Comparison of ENCODE assay signal across 10 cellular contexts in the genomic region with DNA sequence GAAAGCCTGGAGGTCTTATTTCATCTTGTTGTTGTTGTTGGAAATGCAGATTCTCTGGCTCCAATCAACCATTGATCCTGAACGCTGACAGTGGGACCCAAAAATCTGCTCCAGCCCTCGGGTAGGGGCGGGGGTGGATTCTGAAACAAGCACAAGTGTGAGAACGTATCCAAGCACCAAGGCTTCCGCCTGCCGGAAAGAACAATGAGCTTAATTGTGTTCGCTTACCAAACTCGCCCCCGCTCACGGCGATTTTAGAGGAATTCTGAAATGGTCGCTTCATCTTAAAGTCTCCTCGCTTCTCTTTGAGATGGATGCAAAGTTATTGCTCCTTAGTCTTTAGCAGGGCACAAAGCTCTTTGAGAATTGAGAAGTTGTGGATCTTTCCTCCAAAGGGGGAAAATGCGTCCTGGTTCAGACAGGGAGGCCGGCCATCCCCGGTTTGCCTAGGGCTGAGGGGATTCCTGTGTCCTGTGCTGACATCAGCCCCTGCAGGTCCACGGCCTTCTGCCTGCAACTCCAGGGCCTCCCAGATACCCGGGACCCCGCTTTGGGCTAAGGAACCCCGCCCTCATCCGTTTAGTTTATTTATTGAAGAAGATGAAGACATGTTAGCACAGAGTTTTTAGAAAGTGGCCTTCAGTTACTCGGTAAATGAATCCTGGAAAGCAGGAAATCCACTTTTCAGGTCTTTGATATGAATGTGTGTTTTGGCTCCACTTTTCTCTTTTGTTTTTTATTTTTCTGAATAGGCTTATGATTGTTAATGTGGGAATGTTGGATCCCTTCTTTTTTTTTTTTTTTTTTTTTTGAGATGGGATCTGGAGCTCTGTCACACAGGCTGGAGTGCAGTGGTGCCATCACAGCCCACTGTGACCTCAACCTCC.
DNase-seq lines count a peak whose midpoint lies in the region; ATAC-seq and TF ChIP-seq lines count a peak whose summit lies in the region.
"Had no signal": no experiment of that assay in that cellular context is flagged by ENCODE, and none has a peak within 500 bp of the region (broad histone marks: within the 10 kb centered on the region; RNA-seq: fewer than 3 reads in every experiment).

No MANE protein-coding gene starts in this region.

- H3K27me3 ChIP-seq in body of pancreas (no peaks in the 10 kb centered on the region), left ventricle myocardium inferior (ENCODE audit: low read depth) (peaks cover 21% of the 10 kb centered on the region), parathyroid adenoma (ENCODE audit: control insufficient read depth, insufficient read depth, low read length) (no peaks in the 10 kb centered on the region), upper lobe of left lung (no peaks in the 10 kb centered on the region)

- no peak for TF ChIP-seq EP300 in upper lobe of left lung (IDR thresholded peaks at IDR 0.05)

- H2AFZ ChIP-seq in parathyroid adenoma: peak overlapping the region; percentile 16

- H3K79me2 ChIP-seq in parathyroid adenoma: no peaks in the 10 kb centered on the region

- TF ChIP-seq CTCF in body of pancreas (IDR thresholded peaks at IDR 0.05): no peak
- no peak for TF ChIP-seq CTCF in left ventricle myocardium inferior (IDR thresholded peaks at IDR 0.05; ENCODE audit: borderline replicate concordance)
- no peak for TF ChIP-seq CTCF in parathyroid adenoma (IDR thresholded peaks at IDR 0.05)
- no peak for TF ChIP-seq CTCF in upper lobe of left lung (IDR thresholded peaks at IDR 0.05)

- no peak overlapping the region for H3K4me3 ChIP-seq in body of pancreas
- peak overlapping the region; percentile 21 for H3K4me3 ChIP-seq in left ventricle myocardium inferior
- H3K4me3 ChIP-seq in parathyroid adenoma (ENCODE audit: low read depth, low read length): no peak overlapping the region
- H3K4me3 ChIP-seq in upper lobe of left lung: no peak overlapping the region
- H3K4me3 ChIP-seq: SK-N-MC had no signal

- TF ChIP-seq POLR2A in body of pancreas (IDR thresholded peaks at IDR 0.05) (no peak), upper lobe of left lung (IDR thresholded peaks at IDR 0.05) (no peak)

- no peaks in the 10 kb centered on the region for H3K9me3 ChIP-seq in body of pancreas
- no peaks in the 10 kb centered on the region for H3K9me3 ChIP-seq in left ventricle myocardium inferior (replicated peaks)
- no peaks in the 10 kb centered on the region for H3K9me3 ChIP-seq in parathyroid adenoma (ENCODE audit: control insufficient read depth, low read length)
- no peaks in the 10 kb centered on the region for H3K9me3 ChIP-seq in upper lobe of left lung

- H3K36me3 ChIP-seq in body of pancreas (replicated peaks in 1 of 2; ENCODE audit: insufficient read depth in 1 of 2, low read depth in 2 of 2): no peaks in the 10 kb centered on the region
- peaks cover 27% of the 10 kb centered on the region for H3K36me3 ChIP-seq in left ventricle myocardium inferior
- no peaks in the 10 kb centered on the region for H3K36me3 ChIP-seq in parathyroid adenoma (ENCODE audit: control insufficient read depth, insufficient read depth, low read length)
- H3K36me3 ChIP-seq in upper lobe of left lung: peaks cover 0 to 26% (median 3%) of the 10 kb centered on the region in 4 donors

- DNase-seq in C1 segment of cervical spinal cord (lab: John Stamatoyannopoulos, UW): peak in 10 of 14 donors; percentile 21 to 76 (median 40)
- peak in 1 of 4 donors; percentile 18 for DNase-seq in body of pancreas
- DNase-seq in left ventricle myocardium inferior: peak; percentile 44
- no peak for DNase-seq in activated effector memory CD4-positive, alpha-beta T cell treated with Interleukin-2 at 50 U/mL for 16 hours
- no peak for DNase-seq in upper lobe of left lung
- DNase-seq: GDM1 had no signal

- no peak overlapping the region for H3K9ac ChIP-seq in parathyroid adenoma

- H3K4me1 ChIP-seq in body of pancreas (peaks cover 10% of the 10 kb centered on the region), left ventricle myocardium inferior (peaks cover 34% of the 10 kb centered on the region), parathyroid adenoma (peaks cover 2% of the 10 kb centered on the region), upper lobe of left lung (peaks cover 0 to 12% (median 2%) of the 10 kb centered on the region in 4 donors)

- ATAC-seq in body of pancreas (peak; percentile 45), upper lobe of left lung (ENCODE audit: low FRiP score in 2 of 2) (no peak), GM21825 (IDR thresholded peaks at IDR 0.05; ENCODE audit: unreplicated experiment) (no peak), SK-N-SH treated with all-trans-retinoic acid at 6 μM for 48 hours (no peak)

- H3K4me2 ChIP-seq in parathyroid adenoma (ENCODE audit: low read length): no peak overlapping the region

- intact Hi-C loops in body of pancreas (cut with DNase I): no loop called here
- intact Hi-C loops in left ventricle myocardium inferior (cut with micrococcal nuclease): no loop called here

- WGBS in body of pancreas, 2 donors: 29 to 34% methylated on average over 21 to 22 of the region's 22 CpGs
- 38 to 48% methylated on average over 21 to 22 of the region's 22 CpGs for WGBS in upper lobe of left lung, 2 donors

- peak overlapping the region; percentile 7 to 36 (median 20) for H3K27ac ChIP-seq in body of pancreas
- H3K27ac ChIP-seq in left ventricle myocardium inferior (replicated peaks): peak overlapping the region; percentile 73
- no peak overlapping the region for H3K27ac ChIP-seq in parathyroid adenoma
- no peak overlapping the region for H3K27ac ChIP-seq in upper lobe of left lung
- H3K27ac ChIP-seq: SK-N-MC had no signal

TF ChIP-seq in SK-N-SH treated with all-trans-retinoic acid at 6 μM for 48 hours, 23 proteins besides CTCF, POLR2A, EP300 and RAD21:
- no peak for TF ChIP-seq ZFP3 (CRISPR knock-in tag; IDR thresholded peaks at IDR 0.05)
- no peak for TF ChIP-seq BACH2 (CRISPR knock-in tag; IDR thresholded peaks at IDR 0.05; ENCODE audit: borderline replicate concordance)

Comparison
In these comparisons a context has a peak if more than half of its experiments do, and no peak if none do; other contexts are left out.
1. DNase-seq: peak in C1 segment of cervical spinal cord (10 of 14) and left ventricle myocardium inferior (single experiment); none in activated effector memory CD4-positive, alpha-beta T cell treated with Interleukin-2 at 50 U/mL for 16 hours (single experiment) and upper lobe of left lung (0 of 2).
2. H3K27ac ChIP-seq: peak in body of pancreas (4 of 4) and left ventricle myocardium inferior (single experiment); none in parathyroid adenoma (single experiment) and upper lobe of left lung (0 of 4).